Comparison of ENCODE assay signal across 8 cellular contexts in genomic region chr14:103808403-103809001, GRCh38. TPM values are rescaled to one million over a fixed set of nuclear protein-coding genes. Genes with fewer than 3 reads are reported as not detected.
DNase-seq lines count a peak whose midpoint lies in the region; ATAC-seq and TF ChIP-seq lines count a peak whose summit lies in the region.

No MANE protein-coding gene starts in this region.

- H3K4me1 ChIP-seq in tibial artery, result peaks cover 0 to 9% (median 3%) of the 10 kb centered on the region in 4 donors

- DNase-seq in Caki2 (ENCODE audit: low read depth) (peak; percentile 31), KG1 (lab: John Stamatoyannopoulos, UW) (peak; percentile 42), RPMI8226 (peak; percentile 70), foreskin melanocyte (peak; percentile 43), osteocyte (ENCODE audit: extremely low spot score, unreplicated experiment) (peak; percentile 88), tibial artery (peak; percentile 66 to 75)
- DNase-seq in activated T-helper 2 cell treated with anti-CD3 and anti-CD28 coated beads, Interferon-gamma antibody, Interleukin-2, Interleukin-4, amounts not matched to agents 10 μg/mL and 5 μg/mL and 100 μg/mL, durations not matched to agents 14 hours and 24 hours and 36 hours (ENCODE audit: low spot score), result peak; percentile 49

- no peak overlapping the region for H3K27ac Mint-ChIP-seq in activated T-helper 2 cell treated with anti-CD3 and anti-CD28 coated beads, Interferon-gamma antibody, Interleukin-2, Interleukin-4, amounts not matched to agents 10 μg/mL and 5 μg/mL and 100 μg/mL, durations not matched to agents 14 hours and 24 hours and 36 hours
- H3K27ac Mint-ChIP-seq in osteocyte (ENCODE audit: unreplicated experiment), result no peak overlapping the region

- no peak overlapping the region for H3K4me3 ChIP-seq in tibial artery

- in situ Hi-C loops in Caki2 (cut with HindIII; ENCODE audit: low pct_unique_long_range_greater_than_20kb, low sequenced_read_pairs), result no loop called here

- no peaks in the 10 kb centered on the region for H3K27me3 ChIP-seq in tibial artery

- ATAC-seq in GM18867 (IDR thresholded peaks at IDR 0.05; ENCODE audit: unreplicated experiment), result no peak

- H3K27me3 Mint-ChIP-seq in activated T-helper 2 cell treated with anti-CD3 and anti-CD28 coated beads, Interferon-gamma antibody, Interleukin-2, Interleukin-4, amounts not matched to agents 10 μg/mL and 5 μg/mL and 100 μg/mL, durations not matched to agents 14 hours and 24 hours and 36 hours (ENCODE audit: low read depth), result no peaks in the 10 kb centered on the region
- H3K27me3 Mint-ChIP-seq in osteocyte (ENCODE audit: unreplicated experiment), result peaks cover 3% of the 10 kb centered on the region

- H3K36me3 Mint-ChIP-seq in activated T-helper 2 cell treated with anti-CD3 and anti-CD28 coated beads, Interferon-gamma antibody, Interleukin-2, Interleukin-4, amounts not matched to agents 10 μg/mL and 5 μg/mL and 100 μg/mL, durations not matched to agents 14 hours and 24 hours and 36 hours (ENCODE audit: low read depth), result no peaks in the 10 kb centered on the region
- H3K36me3 Mint-ChIP-seq in osteocyte (ENCODE audit: unreplicated experiment), result no peaks in the 10 kb centered on the region

- H3K27ac ChIP-seq in tibial artery, result no peak overlapping the region

- no peaks in the 10 kb centered on the region for H3K9me3 ChIP-seq in tibial artery

- no peaks in the 10 kb centered on the region for H3K36me3 ChIP-seq in tibial artery

- H3K4me3 Mint-ChIP-seq in activated T-helper 2 cell treated with anti-CD3 and anti-CD28 coated beads, Interferon-gamma antibody, Interleukin-2, Interleukin-4, amounts not matched to agents 10 μg/mL and 5 μg/mL and 100 μg/mL, durations not matched to agents 14 hours and 24 hours and 36 hours (ENCODE audit: low read depth), result no peak overlapping the region
- H3K4me3 Mint-ChIP-seq in osteocyte (ENCODE audit: unreplicated experiment), result no peak overlapping the region

- intact Hi-C loops in activated T-helper 2 cell treated with anti-CD3 and anti-CD28 coated beads, Interferon-gamma antibody, Interleukin-2, Interleukin-4, amounts not matched to agents 10 μg/mL and 5 μg/mL and 100 μg/mL, durations not matched to agents 14 hours and 24 hours and 36 hours (cut with micrococcal nuclease), result loop anchor here (2.0 kb wide), 1 partner anchor 102 kb away; no protein-coding TSS in a partner anchor
- intact Hi-C loops in tibial artery (cut with DNase I; ENCODE audit: low total_unique reads), result no loop called here

- no peaks in the 10 kb centered on the region for H3K9me3 Mint-ChIP-seq in activated T-helper 2 cell treated with anti-CD3 and anti-CD28 coated beads, Interferon-gamma antibody, Interleukin-2, Interleukin-4, amounts not matched to agents 10 μg/mL and 5 μg/mL and 100 μg/mL, durations not matched to agents 14 hours and 24 hours and 36 hours
- H3K9me3 Mint-ChIP-seq in osteocyte (ENCODE audit: unreplicated experiment), result no peaks in the 10 kb centered on the region

- TF ChIP-seq CTCF in osteocyte (IDR thresholded peaks at IDR 0.05) (peak; percentile 95), tibial artery (IDR thresholded peaks at IDR 0.05) (peak; percentile 69 to 87)

- H3K4me1 Mint-ChIP-seq in activated T-helper 2 cell treated with anti-CD3 and anti-CD28 coated beads, Interferon-gamma antibody, Interleukin-2, Interleukin-4, amounts not matched to agents 10 μg/mL and 5 μg/mL and 100 μg/mL, durations not matched to agents 14 hours and 24 hours and 36 hours (ENCODE audit: low read depth), result peaks cover 9% of the 10 kb centered on the region
- no peaks in the 10 kb centered on the region for H3K4me1 Mint-ChIP-seq in osteocyte (ENCODE audit: unreplicated experiment)

RNA-seq across cellular contexts. Expression of gene PPP1R13B, which starts 38.9 kb away (rescaled TPM):
- 2.1 and 2.5 TPM in 2 replicates for total RNA-seq in Caki2 (2014; rRNA removed; shearing (Covaris generic); ENCODE audit: low replicate concordance)
- 7.8 and 13.5 TPM in 2 replicates for total RNA-seq in activated T-helper 2 cell treated with anti-CD3 and anti-CD28 coated beads, Interferon-gamma antibody, Interleukin-2, Interleukin-4, amounts not matched to agents 10 μg/mL and 5 μg/mL and 100 μg/mL, durations not matched to agents 14 hours and 24 hours and 36 hours
- total RNA-seq in osteocyte, result 7.9 and 9.0 TPM in 2 replicates

Comparison
In these comparisons a context has a peak if more than half of its experiments do, and no peak if none do; other contexts are left out.
1. DNase-seq: peak in every context shown above with its lines; median percentile 88 in osteocyte; 70 in tibial artery; 70 in RPMI8226; 49 in activated T-helper 2 cell treated with anti-CD3 and anti-CD28 coated beads, Interferon-gamma antibody, Interleukin-2, Interleukin-4, amounts not matched to agents 10 μg/mL and 5 μg/mL and 100 μg/mL, durations not matched to agents 14 hours and 24 hours and 36 hours; 43 in foreskin melanocyte; 42 in KG1; 31 in Caki2.